Comparison of ENCODE assay signal across 27 cellular contexts in genomic region chr4:139514382-139515059, GRCh38.
"Had no signal": no experiment of that assay in that cellular context is flagged by ENCODE, and none has a peak within 500 bp of the region (broad histone marks: within the 10 kb centered on the region; RNA-seq: fewer than 3 reads in every experiment).

No MANE protein-coding gene starts in this region.

- H3K27ac Mint-ChIP-seq: activated naive CD4-positive, alpha-beta T cell treated with anti-CD3 and anti-CD28 coated beads, Interleukin-2, amount 10 ng/mL, durations not matched to agents 7 days and 5 days; activated naive CD8-positive, alpha-beta T cell treated with anti-CD3 and anti-CD28 coated beads, Interleukin-2, amount 50 U/mL, for 24 hours; natural killer cell had no signal

- H3K27ac ChIP-seq: brain microvascular endothelial cell, epithelial cell of prostate, foreskin keratinocyte, left lung, neutrophil, parathyroid adenoma, tibial nerve, vagina had no signal

- H2AFZ ChIP-seq: parathyroid adenoma had no signal

- H3K36me3 Mint-ChIP-seq: natural killer cell had no signal

- H3K4me1 ChIP-seq: foreskin keratinocyte, left lung, parathyroid adenoma had no signal

- H3K9me3 Mint-ChIP-seq: activated naive CD4-positive, alpha-beta T cell treated with anti-CD3 and anti-CD28 coated beads, Interleukin-2, amount 10 ng/mL, durations not matched to agents 7 days and 5 days; activated naive CD8-positive, alpha-beta T cell treated with anti-CD3 and anti-CD28 coated beads, Interleukin-2, amount 50 U/mL, for 24 hours; natural killer cell had no signal

- H3K79me2 ChIP-seq: parathyroid adenoma had no signal

- H3K9ac ChIP-seq: parathyroid adenoma had no signal

- H3K4me3 ChIP-seq: dorsolateral prefrontal cortex, left lung, tibial nerve, vagina had no signal

- H3K36me3 ChIP-seq: neutrophil had no signal

- ATAC-seq: activated naive CD8-positive, alpha-beta T cell treated with anti-CD3 and anti-CD28 coated beads, Interleukin-2, amount 50 U/mL, for 24 hours; foreskin keratinocyte; left lung; natural killer cell had no signal

- FAIRE-seq: colon, kidney had no signal

- H3K27me3 ChIP-seq: brain microvascular endothelial cell, dorsolateral prefrontal cortex, foreskin keratinocyte, left lung, neutrophil, tibial nerve, vagina had no signal

- H3K9me3 ChIP-seq: left lung, neutrophil, tibial nerve, vagina had no signal

- H3K4me3 Mint-ChIP-seq: activated naive CD4-positive, alpha-beta T cell treated with anti-CD3 and anti-CD28 coated beads, Interleukin-2, amount 10 ng/mL, durations not matched to agents 7 days and 5 days; activated naive CD8-positive, alpha-beta T cell treated with anti-CD3 and anti-CD28 coated beads, Interleukin-2, amount 50 U/mL, for 24 hours; natural killer cell had no signal

- H3K4me1 Mint-ChIP-seq: activated naive CD4-positive, alpha-beta T cell treated with anti-CD3 and anti-CD28 coated beads, Interleukin-2, amount 10 ng/mL, durations not matched to agents 7 days and 5 days; activated naive CD8-positive, alpha-beta T cell treated with anti-CD3 and anti-CD28 coated beads, Interleukin-2, amount 50 U/mL, for 24 hours; natural killer cell had no signal

- H3K27me3 Mint-ChIP-seq: activated naive CD4-positive, alpha-beta T cell treated with anti-CD3 and anti-CD28 coated beads, Interleukin-2, amount 10 ng/mL, durations not matched to agents 7 days and 5 days; activated naive CD8-positive, alpha-beta T cell treated with anti-CD3 and anti-CD28 coated beads, Interleukin-2, amount 50 U/mL, for 24 hours had no signal

- DNase-seq: activated CD8-positive, alpha-beta memory T cell treated with anti-CD3 and anti-CD28 coated beads for 24 hours; activated CD8-positive, alpha-beta memory T cell treated with anti-CD3 and anti-CD28 coated beads, Interleukin-2, amount 50 U/mL, for 48 hours; activated effector memory CD4-positive, alpha-beta T cell treated with Interleukin-2 at 50 U/mL for 16 hours; activated naive CD4-positive, alpha-beta T cell treated with anti-CD3 and anti-CD28 coated beads, Interleukin-2, amount 10 ng/mL, durations not matched to agents 7 days and 5 days; activated naive CD8-positive, alpha-beta T cell treated with anti-CD3 and anti-CD28 coated beads, Interleukin-2, amount 50 U/mL, for 24 hours; activated T-cell treated with anti-CD3 and anti-CD28 coated beads, Interleukin-2, amount 50 U/mL, for 48 hours; aorta; brain microvascular endothelial cell; central memory CD4-positive, alpha-beta T cell; dorsolateral prefrontal cortex; foreskin keratinocyte; glutamatergic neuron; hypothalamus; kidney; left lung; natural killer cell; stimulated activated CD4-positive, alpha-beta T cell treated with anti-CD3 and anti-CD28 coated beads, Interleukin-12 subunit alpha, Interleukin-12 subunit beta, amount 100 ng/mL, for 4 hours; stimulated activated CD4-positive, alpha-beta T cell treated with anti-CD3 and anti-CD28 coated beads, Interleukin-1b, Interleukin-23, amount 100 ng/mL, for 48 hours; stimulated activated CD8-positive, alpha-beta memory T cell treated with anti-CD3 and anti-CD28 coated beads, Interleukin-4, amount 100 ng/mL, for 48 hours; stimulated activated naive CD4-positive, alpha-beta T cell; substantia nigra had no signal
